ENCODE assay signal across 1 cellular context in genomic region chr4:1990348-1990645, GRCh38.
TF ChIP-seq lines count a peak whose summit lies in the region.

No MANE protein-coding gene starts in this region.

TF ChIP-seq in K562, 482 proteins besides CTCF, POLR2A, EP300 and RAD21:
- TF ChIP-seq ZNF347 (CRISPR knock-in tag; IDR thresholded peaks at IDR 0.05; ENCODE audit: low read depth), result no peak
- TF ChIP-seq POLR2G (IDR thresholded peaks at IDR 0.05; ENCODE audit: low read depth, low read length), result 0 out of 2 replicates have a peak, but pooled peaks have one; percentile 8
TF ChIP-seq in K562: peak in this region for 1.
